In genomic region chr14:104752735-104753527, GRCh38 we compare ENCODE assay signal across 8 cellular contexts. TPM values are rescaled to one million over a fixed set of nuclear protein-coding genes. Genes with fewer than 3 reads are reported as not detected.
A peak's percentile ranks its signal among the peaks of the same experiment; 100 is the strongest.
DNase-seq lines count a peak whose midpoint lies in the region; ATAC-seq, FAIRE-seq and TF ChIP-seq lines count a peak whose summit lies in the region.

TSS of gene SIVA1 (plus strand) at chr14:104753147. CDS start at chr14:104753202, 55 bp downstream.

- WGBS in H1 (ENCODE audit: extremely low coverage in 1 of 2, insufficient coverage in 1 of 2, insufficient read length in 1 of 2, insufficient replicate concordance in 2 of 2, low coverage in 1 of 2, low lambda C conversion rate in 2 of 2, missing lambda C conversion rate in 1 of 2), 2 experiments, result 2% methylated on average over 63 of the region's 95 CpGs; no CpG with 5 or more reads in 1 of the 2 experiments

- 0 out of 2 replicates have a peak within 1 kb of the TSS, but pooled peaks have one; percentile 75 for H2BK12ac ChIP-seq in H1 (ENCODE audit: low read depth, low read length)

- no peak within 1 kb of the TSS for H3K14ac ChIP-seq in H1 (ENCODE audit: insufficient read length)

- H2BK120ac ChIP-seq in H1 (replicated peaks; ENCODE audit: low read depth, low read length), result no peak within 1 kb of the TSS

- H3K9ac ChIP-seq in NT2/D1 (ENCODE audit: insufficient read length, low read depth) (peak within 1 kb of the TSS; percentile 99), H1 (replicated peaks in 1 of 4; ENCODE audit: extremely low read depth in 1 of 4, low read depth in 3 of 4, low read length in 3 of 4) (peak within 1 kb of the TSS; percentile 81 to 93 (median 93))

- no peak for TF ChIP-seq EP300 in H1 (IDR thresholded peaks at IDR 0.05; ENCODE audit: borderline replicate concordance in 1 of 2, low read depth in 2 of 2, low read length in 2 of 2)

- H2AK5ac ChIP-seq in H1 (ENCODE audit: low read depth, low read length), result no peak within 1 kb of the TSS

- no peaks in the 10 kb centered on the region for H3K27me3 ChIP-seq in NT2/D1 (ENCODE audit: insufficient read depth, insufficient read length)
- no peaks in the 10 kb centered on the region; a peak in 1 of 7 replicates for H3K27me3 ChIP-seq in H1 (replicated peaks in 1 of 4; ENCODE audit: control insufficient read depth in 3 of 4, extremely low read depth in 1 of 4, insufficient read depth in 3 of 4, low read length in 3 of 4)

- H4K91ac ChIP-seq in H1 (replicated peaks; ENCODE audit: insufficient read length, low read length), result peak within 1 kb of the TSS; percentile 91

- no peak for TF ChIP-seq RAD21 in H1 (IDR thresholded peaks at IDR 0.05 in 1 of 2, conservative IDR thresholded peaks at IDR 0.05 in 1 of 2; ENCODE audit: low read depth in 2 of 2, low read length in 2 of 2)

- TF ChIP-seq CTCF in H1 (IDR thresholded peaks at IDR 0.05; ENCODE audit: control extremely low read depth in 1 of 3, insufficient read depth in 1 of 3, low read depth in 1 of 3, low read length in 3 of 3), result no peak

- peak within 1 kb of the TSS; percentile 96 for H2BK5ac ChIP-seq in H1 (ENCODE audit: low read depth, low read length)

- no peaks in the 10 kb centered on the region for H3K9me3 Mint-ChIP-seq in activated CD8-positive, alpha-beta memory T cell treated with anti-CD3 and anti-CD28 coated beads, Interleukin-2, amount 10 ng/mL, durations not matched to agents 7 days and 5 days (ENCODE audit: low read depth)
- no peaks in the 10 kb centered on the region for H3K9me3 Mint-ChIP-seq in memory B cell

- peak; percentile 89 for ATAC-seq in GM21381 (IDR thresholded peaks at IDR 0.05; ENCODE audit: unreplicated experiment)
- ATAC-seq in activated CD8-positive, alpha-beta memory T cell treated with anti-CD3 and anti-CD28 coated beads, Interleukin-2, amount 10 ng/mL, durations not matched to agents 7 days and 5 days, result peak; percentile 94
- peak; percentile 83 for ATAC-seq in memory B cell (ENCODE audit: low read depth)

- H3K36me3 Mint-ChIP-seq in activated CD8-positive, alpha-beta memory T cell treated with anti-CD3 and anti-CD28 coated beads, Interleukin-2, amount 10 ng/mL, durations not matched to agents 7 days and 5 days, result peaks cover 15% of the 10 kb centered on the region
- peaks cover 8% of the 10 kb centered on the region for H3K36me3 Mint-ChIP-seq in memory B cell

- peak; percentile 100 for DNase-seq in COR-L47 (lab: John Stamatoyannopoulos, UW)
- DNase-seq in HUDEP-2 (lab: John Stamatoyannopoulos, UW; ENCODE audit: unreplicated experiment in 76 of 76), result peak in 75 of 76 experiments; percentile 79 to 100 (median 99)
- DNase-seq in NT2/D1 (ENCODE audit: low read depth, low spot score), result peak; percentile 97
- DNase-seq in activated CD8-positive, alpha-beta memory T cell treated with anti-CD3 and anti-CD28 coated beads, Interleukin-2, amount 10 ng/mL, durations not matched to agents 7 days and 5 days, result peak; percentile 100
- peak; percentile 95 to 100 for DNase-seq in H1 (ENCODE audit: low read depth in 1 of 2, low spot score in 2 of 2)
- DNase-seq in memory B cell (ENCODE audit: low spot score in 2 of 2), result peak; percentile 98 to 99
- DNase-seq in stimulated activated CD8-positive, alpha-beta memory T cell treated with anti-CD3 and anti-CD28 coated beads, Interleukin-12 subunit alpha, Interleukin-12 subunit beta, amount 100 ng/mL, for 24 hours (ENCODE audit: extremely low read depth), result peak; percentile 99

- H3K27ac Mint-ChIP-seq in activated CD8-positive, alpha-beta memory T cell treated with anti-CD3 and anti-CD28 coated beads, Interleukin-2, amount 10 ng/mL, durations not matched to agents 7 days and 5 days, result peak within 1 kb of the TSS; percentile 89
- peak within 1 kb of the TSS; percentile 92 for H3K27ac Mint-ChIP-seq in memory B cell

- POLR2A ChIA-PET in H1 (lab: Charles Lee; ENCODE audit: partially characterized antibody), result interaction anchor here (0.8 to 2.9 kb wide), 22 partner anchors 8 to 142 kb away, joined by 3 to 21 read pairs (median 4); no protein-coding TSS in a partner anchor

- no peak within 1 kb of the TSS for H4K5ac ChIP-seq in H1 (ENCODE audit: insufficient read length, low read depth, low read length)

- TF ChIP-seq POLR2A in H1 (IDR thresholded peaks at IDR 0.05; ENCODE audit: control extremely low read depth in 1 of 2, low read depth in 2 of 2, low read length in 2 of 2), result peak in 1 of 2 experiments; percentile 91; a peak in 2 of 3 replicates

- peaks cover 27% of the 10 kb centered on the region; the same call in 1 of the 2 replicates for H3K9me3 ChIP-seq in NT2/D1 (ENCODE audit: insufficient read depth, low read length)
- peaks cover 10 to 25% of the 10 kb centered on the region in 2 experiments for H3K9me3 ChIP-seq in H1 (ENCODE audit: insufficient read depth in 2 of 2, low read depth in 1 of 2, low read length in 1 of 2)

- peak within 1 kb of the TSS; percentile 89; the same call in 1 of the 2 replicates for H2AFZ ChIP-seq in H1 (ENCODE audit: low read length)

- peak within 1 kb of the TSS; percentile 61; the same call in 1 of the 2 replicates for H2BK15ac ChIP-seq in H1 (ENCODE audit: low read length)

- H4K8ac ChIP-seq in H1 (ENCODE audit: extremely low read depth, insufficient read depth, low read length), result peak within 1 kb of the TSS; percentile 98

- peak within 1 kb of the TSS; percentile 85 for H3K27ac ChIP-seq in H1 (ENCODE audit: low read depth, low read length)

- peak within 1 kb of the TSS; percentile 55 for H3K4ac ChIP-seq in H1 (replicated peaks; ENCODE audit: insufficient read length, low read depth, low read length)

- peaks cover 41% of the 10 kb centered on the region for H3K36me3 ChIP-seq in NT2/D1 (ENCODE audit: insufficient read depth, insufficient read length, low read length)
- peaks cover 8 to 28% (median 18%) of the 10 kb centered on the region in 4 experiments; a peak in 7 of 8 replicates for H3K36me3 ChIP-seq in H1 (ENCODE audit: control insufficient read depth in 2 of 4, insufficient read depth in 4 of 4, low read length in 3 of 4)

- H3K79me1 ChIP-seq in H1 (ENCODE audit: low read depth, low read length), result peaks cover 24% of the 10 kb centered on the region

- peaks cover 5% of the 10 kb centered on the region; the same call in 1 of the 2 replicates for H3K23me2 ChIP-seq in H1 (ENCODE audit: low read depth, low read length)

- H3K4me2 ChIP-seq in H1 (ENCODE audit: insufficient read depth in 1 of 2, low read depth in 2 of 2, low read length in 2 of 2), result peak within 1 kb of the TSS; percentile 73 to 87

- H3K79me2 ChIP-seq in H1 (ENCODE audit: control insufficient read depth in 1 of 2, insufficient read depth in 2 of 2, low read length in 2 of 2), result peaks cover 10 to 45% of the 10 kb centered on the region in 2 experiments; a peak in 3 of 4 replicates

- peak within 1 kb of the TSS; percentile 91 for H3K4me3 ChIP-seq in NT2/D1 (ENCODE audit: insufficient read length, low read depth)
- peak within 1 kb of the TSS; percentile 86 to 97 (median 94) for H3K4me3 ChIP-seq in H1 (ENCODE audit: extremely low read depth in 1 of 4, insufficient read depth in 2 of 4, low read depth in 3 of 4, low read length in 4 of 4)

- CTCF ChIA-PET in activated CD8-positive, alpha-beta memory T cell treated with anti-CD3 and anti-CD28 coated beads, Interleukin-2, amount 10 ng/mL, durations not matched to agents 7 days and 5 days (lab: Charles Lee), result interaction anchor here (0.5 to 8.9 kb wide), 21 partner anchors 10 to 833 kb away, joined by 3 to 76 read pairs (median 3); partner anchors contain the start of genes ADSS1 and ZBTB42
- CTCF ChIA-PET in H1 (lab: Charles Lee; ENCODE audit: partially characterized antibody), result interaction anchor here (0.7 to 2.6 kb wide), 13 partner anchors 11 to 804 kb away, joined by 3 to 11 read pairs (median 4); partner anchors contain the start of genes ADSS1 and ZBTB42

- H3K4me1 Mint-ChIP-seq in activated CD8-positive, alpha-beta memory T cell treated with anti-CD3 and anti-CD28 coated beads, Interleukin-2, amount 10 ng/mL, durations not matched to agents 7 days and 5 days, result peaks cover 45% of the 10 kb centered on the region
- H3K4me1 Mint-ChIP-seq in memory B cell, result peaks cover 31% of the 10 kb centered on the region

- H3K4me1 ChIP-seq in NT2/D1 (ENCODE audit: insufficient read depth, insufficient read length) (peaks cover 21% of the 10 kb centered on the region), H1 (replicated peaks in 1 of 4; ENCODE audit: control insufficient read depth in 3 of 4, insufficient read depth in 4 of 4, low read length in 3 of 4) (peaks cover 0 to 13% (median 5%) of the 10 kb centered on the region in 4 experiments; a peak in 6 of 7 replicates)

- no peak for FAIRE-seq in H1 (lab: Jason Lieb, UNC)

- peak within 1 kb of the TSS; percentile 81 for H3K56ac ChIP-seq in H1 (replicated peaks; ENCODE audit: insufficient read length, low read depth, low read length)

- no peak within 1 kb of the TSS for H2BK20ac ChIP-seq in H1 (ENCODE audit: low read length)

- H3K23ac ChIP-seq in H1 (ENCODE audit: insufficient read length), result no peak within 1 kb of the TSS

- peak within 1 kb of the TSS; percentile 87 for H3K4me3 Mint-ChIP-seq in activated CD8-positive, alpha-beta memory T cell treated with anti-CD3 and anti-CD28 coated beads, Interleukin-2, amount 10 ng/mL, durations not matched to agents 7 days and 5 days
- peak within 1 kb of the TSS; percentile 81 for H3K4me3 Mint-ChIP-seq in memory B cell

- H4K20me1 ChIP-seq in H1 (replicated peaks in 1 of 2; ENCODE audit: control insufficient read depth in 1 of 2, insufficient read depth in 2 of 2, low read length in 2 of 2), result peaks cover 18 to 40% of the 10 kb centered on the region in 2 experiments

- peak within 1 kb of the TSS; percentile 93 for H3K18ac ChIP-seq in H1 (ENCODE audit: extremely low read depth, low read length)

- no peaks in the 10 kb centered on the region for H3K27me3 Mint-ChIP-seq in activated CD8-positive, alpha-beta memory T cell treated with anti-CD3 and anti-CD28 coated beads, Interleukin-2, amount 10 ng/mL, durations not matched to agents 7 days and 5 days
- peaks cover 2% of the 10 kb centered on the region for H3K27me3 Mint-ChIP-seq in memory B cell

TF ChIP-seq in H1, 55 proteins besides CTCF, POLR2A, EP300 and RAD21 (continues in another document):
- TF ChIP-seq FOSL1 (IDR thresholded peaks at IDR 0.05; ENCODE audit: insufficient read depth, low read depth, low read length), result no peak
- TF ChIP-seq EGR1 (IDR thresholded peaks at IDR 0.05; ENCODE audit: borderline replicate concordance, low read depth, low read length), result no peak
- no peak for TF ChIP-seq MAFK (IDR thresholded peaks at IDR 0.05; ENCODE audit: low read depth, low read length)

RNA-seq across cellular contexts. Expression of gene SIVA1, which starts in this region (rescaled TPM):
- 100 to 1,000 TPM; 127 to 140 TPM for total RNA-seq in activated CD8-positive, alpha-beta memory T cell treated with anti-CD3 and anti-CD28 coated beads, Interleukin-2, amount 10 ng/mL, durations not matched to agents 7 days and 5 days
- 123 and 135 TPM in 2 replicates for total RNA-seq in H1 (2021; fragmentation: NEBNext Ultra II Directional; extraction: Animal tissue kit (Norgen Biotek cat#: 25700))
- polyA plus RNA-seq in H1 (2011; rRNA removed), result 517 and 589 TPM in 2 replicates
- 330 TPM for polyA plus RNA-seq in H1 (2011; cell fraction: cytosol; rRNA removed)
- polyA plus RNA-seq in H1 (2011; cell fraction: nucleus; rRNA removed), result 307 TPM
- 85.5 to 181 TPM (median 172 TPM) in 4 replicates for polyA plus RNA-seq in H1 (2012, experiment 1 of 2)
- 271 TPM for polyA plus RNA-seq in H1 (2012, experiment 2 of 2)
- 207 TPM for polyA plus RNA-seq in H1 (2013, experiment 1 of 2)
- polyA plus RNA-seq in H1 (2013, experiment 2 of 2), result 187 TPM
- 23.9 and 34.6 TPM in 2 replicates for polyA minus RNA-seq in H1 (2011; rRNA and poly(A)+ RNA removed)
- polyA minus RNA-seq in H1 (2011; cell fraction: cytosol; rRNA and poly(A)+ RNA removed), result 70.6 TPM
- 52.2 TPM for polyA minus RNA-seq in H1 (2011; cell fraction: nucleus; rRNA and poly(A)+ RNA removed)

Comparison
In these comparisons a context has a peak if more than half of its experiments do, and no peak if none do; other contexts are left out.
1. Peak in every context shown above with its lines: DNase-seq, ATAC-seq, H3K4me3 ChIP-seq and H3K27ac ChIP-seq.